Comparison of ENCODE assay signal across 29 cellular contexts in the genomic region with DNA sequence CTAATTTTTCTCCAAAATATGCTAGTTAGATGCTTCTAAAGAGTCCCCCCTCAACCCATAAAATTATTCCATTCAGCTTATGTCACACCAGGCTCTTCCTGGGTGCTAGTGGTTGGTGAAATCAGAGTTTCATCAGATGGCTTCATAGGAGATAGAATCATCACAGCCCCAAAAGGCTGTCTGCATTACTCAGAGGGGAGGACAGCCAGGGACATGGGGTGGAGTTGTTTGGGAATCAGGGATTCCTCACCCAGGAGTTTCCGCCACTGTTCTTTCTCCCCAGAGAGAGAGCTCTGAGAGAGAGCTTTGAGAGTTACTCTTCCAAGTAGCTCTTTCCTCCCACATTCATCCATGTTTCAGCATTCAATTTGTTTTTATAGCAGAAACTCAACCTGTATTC. TPM values are rescaled to one million over a fixed set of nuclear protein-coding genes. Genes with fewer than 3 reads are reported as not detected.
DNase-seq lines count a peak whose midpoint lies in the region; FAIRE-seq and TF ChIP-seq lines count a peak whose summit lies in the region.
"Had no signal": no experiment of that assay in that cellular context is flagged by ENCODE, and none has a peak within 500 bp of the region (broad histone marks: within the 10 kb centered on the region; RNA-seq: fewer than 3 reads in every experiment).

No MANE protein-coding gene starts in this region.

- H3K79me2 ChIP-seq in keratinocyte (ENCODE audit: control insufficient read depth, insufficient read depth, low read length) = no peaks in the 10 kb centered on the region

- dilution Hi-C loops in keratinocyte (cut with MboI; ENCODE audit: extremely low pct_ligation_motif_present, low sequenced_read_pairs) = no loop called here

- H3K27ac Mint-ChIP-seq in HFFc6 (peak overlapping the region; percentile 91), endodermal cell (no peak overlapping the region)
- H3K27ac Mint-ChIP-seq: activated B cell treated with CpG ODN at 0.5 μM for 24 hours; activated naive CD8-positive, alpha-beta T cell treated with anti-CD3 and anti-CD28 coated beads, Interleukin-2, amount 50 U/mL, for 24 hours; IgD-negative memory B cell; naive B cell; stimulated activated naive CD8-positive, alpha-beta T cell treated with anti-CD3 and anti-CD28 coated beads, Interleukin-15, amount 100 ng/mL, for 72 hours had no signal

- no peak for TF ChIP-seq CTCF in HFFc6 (IDR thresholded peaks at IDR 0.05)
- TF ChIP-seq CTCF in endodermal cell (conservative IDR thresholded peaks at IDR 0.05) = no peak
- TF ChIP-seq CTCF in keratinocyte (optimal IDR thresholded peaks at IDR 0.05 in 1 of 3, IDR thresholded peaks at IDR 0.05 in 1 of 3, conservative IDR thresholded peaks at IDR 0.05 in 1 of 3; ENCODE audit: extremely low read depth in 1 of 3, insufficient read depth in 2 of 3, low read length in 3 of 3) = no peak
- TF ChIP-seq CTCF in left ventricle myocardium inferior (IDR thresholded peaks at IDR 0.05; ENCODE audit: borderline replicate concordance) = no peak

- H3K9me1 ChIP-seq in keratinocyte (ENCODE audit: control insufficient read depth, extremely low read depth, insufficient read depth, low read length) = no peaks in the 10 kb centered on the region

- WGBS in endodermal cell (ENCODE audit: insufficient coverage in 1 of 2, insufficient read length in 1 of 2), 2 experiments = 93% methylated on average over 1 of the region's 1 CpG; no CpG with 5 or more reads in 1 of the 2 experiments

- no peaks in the 10 kb centered on the region for H4K20me1 ChIP-seq in keratinocyte (ENCODE audit: control insufficient read depth, extremely low read depth, insufficient read depth, low read length)

- H3K9ac ChIP-seq in endodermal cell (ENCODE audit: extremely low read depth, low read length, poor library complexity, severe bottlenecking) (no peak overlapping the region), keratinocyte (ENCODE audit: control insufficient read depth, extremely low read depth, insufficient read depth, low read length) (no peak overlapping the region)

- H3K27me3 Mint-ChIP-seq in HFFc6 (ENCODE audit: insufficient read depth) = no peaks in the 10 kb centered on the region
- H3K27me3 Mint-ChIP-seq in endodermal cell (ENCODE audit: insufficient read depth) = peaks cover 1% of the 10 kb centered on the region
- H3K27me3 Mint-ChIP-seq: activated naive CD8-positive, alpha-beta T cell treated with anti-CD3 and anti-CD28 coated beads, Interleukin-2, amount 50 U/mL, for 24 hours; stimulated activated naive CD8-positive, alpha-beta T cell treated with anti-CD3 and anti-CD28 coated beads, Interleukin-15, amount 100 ng/mL, for 72 hours had no signal

- H3K4me1 Mint-ChIP-seq in HFFc6 (ENCODE audit: low read depth) (peaks cover 65% of the 10 kb centered on the region), endodermal cell (no peaks in the 10 kb centered on the region)
- H3K4me1 Mint-ChIP-seq: activated B cell treated with CpG ODN at 0.5 μM for 24 hours, IgD-negative memory B cell, naive B cell had no signal

- H3K4me2 ChIP-seq in keratinocyte (ENCODE audit: control insufficient read depth, extremely low read depth, insufficient read depth, low read depth, low read length) = no peak overlapping the region

- intact Hi-C loops in left ventricle myocardium inferior (cut with micrococcal nuclease) = no loop called here

- H3K36me3 ChIP-seq in endodermal cell (ENCODE audit: control insufficient read depth, insufficient read depth, low read length) (no peaks in the 10 kb centered on the region), keratinocyte (ENCODE audit: control insufficient read depth in 2 of 2, extremely low read depth in 1 of 2, insufficient read depth in 2 of 2, low read length in 2 of 2) (no peaks in the 10 kb centered on the region), left ventricle myocardium inferior (no peaks in the 10 kb centered on the region)
- H3K36me3 ChIP-seq: gastroesophageal sphincter, HAP-1, right atrium auricular region, transverse colon had no signal

- H3K9me3 Mint-ChIP-seq in HFFc6 (peaks cover 9% of the 10 kb centered on the region), endodermal cell (peaks cover 7% of the 10 kb centered on the region)

- H3K4me3 ChIP-seq in endodermal cell (ENCODE audit: low read length) (no peak overlapping the region), keratinocyte (ENCODE audit: control insufficient read depth in 2 of 3, extremely low read depth in 1 of 3, insufficient read depth in 2 of 3, low read depth in 1 of 3, low read length in 3 of 3) (no peak overlapping the region), left ventricle myocardium inferior (no peak overlapping the region)
- H3K4me3 ChIP-seq: coronary artery, gastroesophageal sphincter, HAP-1, right atrium auricular region, transverse colon had no signal

- no peak overlapping the region for H2AFZ ChIP-seq in keratinocyte (ENCODE audit: control insufficient read depth, low read length)

- H3K27me3 ChIP-seq in endodermal cell (ENCODE audit: control insufficient read depth, insufficient read depth, low read length, poor library complexity, severe bottlenecking) = no peaks in the 10 kb centered on the region
- H3K27me3 ChIP-seq in keratinocyte (ENCODE audit: control insufficient read depth, extremely low read depth, insufficient read depth, low read length) = no peaks in the 10 kb centered on the region
- H3K27me3 ChIP-seq in left ventricle myocardium inferior (ENCODE audit: low read depth) = peaks cover 55% of the 10 kb centered on the region
- H3K27me3 ChIP-seq: right atrium auricular region had no signal

- no peak for FAIRE-seq in keratinocyte (lab: Jason Lieb, UNC)
- FAIRE-seq: endometrium had no signal

- peak; percentile 52 for DNase-seq in AG08396 (ENCODE audit: low spot score)
- DNase-seq in HFFc6 = peak; percentile 80
- peak; percentile 25 for DNase-seq in endodermal cell
- DNase-seq in keratinocyte (ENCODE audit: low read depth, low spot score) = no peak
- DNase-seq in NCI-H128 (lab: John Stamatoyannopoulos, UW; ENCODE audit: unreplicated experiment) = no peak
- no peak for DNase-seq in activated effector memory CD4-positive, alpha-beta T cell treated with anti-CD3 and anti-CD28 coated beads, Interleukin-2, amount 50 U/mL, for 16 hours
- no peak for DNase-seq in NCI-H510A treated with DMSO at 0.1 percent for 48 hours (lab: John Stamatoyannopoulos, UW)
- no peak for DNase-seq in left ventricle myocardium inferior
- DNase-seq: ACHN; activated B cell treated with CpG ODN at 0.5 μM for 24 hours; activated CD4-positive, alpha-beta T cell treated with anti-CD3 and anti-CD28 coated beads, Interleukin-2, amount 50 U/mL, for 4 hours; activated gamma-delta T cell; activated naive CD8-positive, alpha-beta T cell treated with anti-CD3 and anti-CD28 coated beads, Interleukin-2, amount 50 U/mL, for 24 hours; mesendoderm; MM.1S; naive B cell; NCI-H146; NCI-H524 treated with DMSO at 0.1 percent for 48 hours; stimulated activated naive CD8-positive, alpha-beta T cell treated with anti-CD3 and anti-CD28 coated beads, Interleukin-15, amount 100 ng/mL, for 72 hours; T1000; transverse colon had no signal

- H3K27ac ChIP-seq in endodermal cell (ENCODE audit: low read depth, low read length) = no peak overlapping the region
- H3K27ac ChIP-seq in keratinocyte (ENCODE audit: control insufficient read depth, insufficient read depth, low read length) = peak overlapping the region; percentile 6
- H3K27ac ChIP-seq in left ventricle myocardium inferior (replicated peaks) = no peak overlapping the region
- H3K27ac ChIP-seq: coronary artery, gastroesophageal sphincter, right atrium auricular region, transverse colon had no signal

- H3K4me3 Mint-ChIP-seq in HFFc6 = peak overlapping the region; percentile 30; the same call in 1 of the 2 replicates
- no peak overlapping the region for H3K4me3 Mint-ChIP-seq in endodermal cell
- H3K4me3 Mint-ChIP-seq: activated B cell treated with CpG ODN at 0.5 μM for 24 hours; activated naive CD8-positive, alpha-beta T cell treated with anti-CD3 and anti-CD28 coated beads, Interleukin-2, amount 50 U/mL, for 24 hours; IgD-negative memory B cell; naive B cell; stimulated activated naive CD8-positive, alpha-beta T cell treated with anti-CD3 and anti-CD28 coated beads, Interleukin-15, amount 100 ng/mL, for 72 hours had no signal

- no peaks in the 10 kb centered on the region for H3K4me1 ChIP-seq in endodermal cell (ENCODE audit: control insufficient read depth, insufficient read depth, low read length)
- H3K4me1 ChIP-seq in keratinocyte (ENCODE audit: control insufficient read depth, extremely low read depth, insufficient read depth, low read length) = peaks cover 25% of the 10 kb centered on the region
- H3K4me1 ChIP-seq in left ventricle myocardium inferior = no peaks in the 10 kb centered on the region
- H3K4me1 ChIP-seq: gastroesophageal sphincter, HAP-1, right atrium auricular region, transverse colon had no signal

- peaks cover 28% of the 10 kb centered on the region for H3K36me3 Mint-ChIP-seq in HFFc6 (ENCODE audit: low read depth)
- no peaks in the 10 kb centered on the region for H3K36me3 Mint-ChIP-seq in endodermal cell (ENCODE audit: low read depth)

- H3K9me3 ChIP-seq in endodermal cell (ENCODE audit: control insufficient read depth, low read length) (no peaks in the 10 kb centered on the region), keratinocyte (ENCODE audit: control insufficient read depth, low read depth, low read length) (no peaks in the 10 kb centered on the region), left ventricle myocardium inferior (replicated peaks) (peaks cover 22% of the 10 kb centered on the region)
- H3K9me3 ChIP-seq: HAP-1 had no signal

RNA-seq across cellular contexts. Expression of a gene that starts 0.3 kb away (rescaled TPM):
- 100 to 1,000 TPM in 2 of 6 experiments, 10 to 100 TPM in 4; 58.8 to 247 (median 71.3) TPM for total RNA-seq in HFFc6 (2021; fragmentation: NEBNext Ultra II Directional; extraction: Animal tissue kit (Norgen Biotek cat#: 25700))
- total RNA-seq in endodermal cell = not detected
- polyA plus RNA-seq in endodermal cell (2013, experiment 1 of 2) = not detected
- polyA plus RNA-seq in endodermal cell (2013, experiment 2 of 2) = not detected
- 4.4 to 4.8 TPM (median 4.6 TPM) in 3 replicates for polyA plus RNA-seq in keratinocyte
- 68.2 TPM for polyA plus RNA-seq in keratinocyte (2011; ENCODE audit: low read depth)
- polyA plus RNA-seq in keratinocyte (2011; cell fraction: cytosol; rRNA removed) = 5.4 and 6.3 TPM in 2 replicates
- 8.0 and 8.4 TPM in 2 replicates for polyA plus RNA-seq in keratinocyte (2011; cell fraction: nucleus; rRNA removed)
- 3.9 and 45.5 TPM in 2 replicates for polyA plus RNA-seq in keratinocyte (2012; ENCODE audit: low replicate concordance)
- 2.2 to 4.2 TPM (median 3.2 TPM) in 3 replicates for polyA minus RNA-seq in keratinocyte
- 3.3 TPM for polyA minus RNA-seq in keratinocyte (2011; cell fraction: cytosol; rRNA and poly(A)+ RNA removed)
- polyA minus RNA-seq in keratinocyte (2011; cell fraction: nucleus; rRNA and poly(A)+ RNA removed) = 2.9 and 3.3 TPM in 2 replicates
- total RNA-seq in left ventricle myocardium inferior = not detected
- total RNA-seq: activated B cell treated with CpG ODN at 0.5 μM for 24 hours, G401, osteocyte, right atrium auricular region, transverse colon had no signal
- polyA plus RNA-seq: IgD-negative memory B cell had no signal

RNA-seq across cellular contexts. Expression of a gene that starts 12.8 kb away (rescaled TPM):
- 1 to 10 TPM in 2 of 6 experiments, under 1 TPM in 4; 0.75 to 2.5 (median 0.96) TPM for total RNA-seq in HFFc6 (2021; fragmentation: NEBNext Ultra II Directional; extraction: Animal tissue kit (Norgen Biotek cat#: 25700))
- total RNA-seq in endodermal cell (not detected), left ventricle myocardium inferior (not detected)
- not detected for polyA plus RNA-seq in endodermal cell (2013, experiment 1 of 2)
- polyA plus RNA-seq in endodermal cell (2013, experiment 2 of 2) = not detected
- polyA plus RNA-seq in keratinocyte = 0.18 to 0.33 TPM (median 0.21 TPM) in 3 replicates
- 0.32 TPM for polyA plus RNA-seq in keratinocyte (2011; ENCODE audit: low read depth)
- polyA plus RNA-seq in keratinocyte (2011; cell fraction: cytosol; rRNA removed) = 0.11 and 0.34 TPM in 2 replicates
- polyA plus RNA-seq in keratinocyte (2011; cell fraction: nucleus; rRNA removed) = 0.11 and 0.13 TPM in 2 replicates
- 0.26 and 0.80 TPM in 2 replicates for polyA plus RNA-seq in keratinocyte (2012; ENCODE audit: low replicate concordance)
- polyA minus RNA-seq in keratinocyte = 0.33 to 0.35 TPM in 2 of 3 replicates, not detected in the other
- polyA minus RNA-seq in keratinocyte (2011; cell fraction: cytosol; rRNA and poly(A)+ RNA removed) = not detected
- polyA minus RNA-seq in keratinocyte (2011; cell fraction: nucleus; rRNA and poly(A)+ RNA removed) = 0.32 TPM in 1 of 2 replicates, not detected in the other
- total RNA-seq: activated B cell treated with CpG ODN at 0.5 μM for 24 hours, G401, gastroesophageal sphincter, osteocyte, right atrium auricular region, transverse colon had no signal
- polyA plus RNA-seq: IgD-negative memory B cell had no signal

RNA-seq across cellular contexts. Expression of a gene that starts 15.0 kb away (rescaled TPM):
- under 1 TPM in 2 of 6 experiments, not detected in 4; 0.09 to 0.14 TPM for total RNA-seq in HFFc6 (2021; fragmentation: NEBNext Ultra II Directional; extraction: Animal tissue kit (Norgen Biotek cat#: 25700))
- total RNA-seq in endodermal cell (not detected), left ventricle myocardium inferior (not detected)
- not detected for polyA plus RNA-seq in endodermal cell (2013, experiment 1 of 2)
- polyA plus RNA-seq in endodermal cell (2013, experiment 2 of 2) = not detected
- polyA plus RNA-seq in keratinocyte = 20.5 to 45.2 TPM (median 24.9 TPM) in 3 replicates
- polyA plus RNA-seq in keratinocyte (2011; ENCODE audit: low read depth) = 36.3 TPM
- polyA plus RNA-seq in keratinocyte (2011; cell fraction: cytosol; rRNA removed) = 18.3 and 32.3 TPM in 2 replicates
- polyA plus RNA-seq in keratinocyte (2011; cell fraction: nucleus; rRNA removed) = 21.8 and 23.4 TPM in 2 replicates
- polyA plus RNA-seq in keratinocyte (2012; ENCODE audit: low replicate concordance) = 59.4 and 64.5 TPM in 2 replicates
- polyA minus RNA-seq in keratinocyte = 40.6 to 89.9 TPM (median 51.7 TPM) in 3 replicates
- polyA minus RNA-seq in keratinocyte (2011; cell fraction: cytosol; rRNA and poly(A)+ RNA removed) = 48.3 TPM
- polyA minus RNA-seq in keratinocyte (2011; cell fraction: nucleus; rRNA and poly(A)+ RNA removed) = 12.6 and 18.7 TPM in 2 replicates
- total RNA-seq: activated B cell treated with CpG ODN at 0.5 μM for 24 hours, G401, gastroesophageal sphincter, osteocyte, right atrium auricular region, transverse colon had no signal
- polyA plus RNA-seq: IgD-negative memory B cell had no signal

RNA-seq across cellular contexts. Expression of a gene that starts 31.8 kb away (rescaled TPM):
- not detected for total RNA-seq in HFFc6 (2021; fragmentation: NEBNext Ultra II Directional; extraction: Animal tissue kit (Norgen Biotek cat#: 25700))
- total RNA-seq in endodermal cell = not detected
- not detected for polyA plus RNA-seq in endodermal cell (2013, experiment 1 of 2)
- not detected for polyA plus RNA-seq in endodermal cell (2013, experiment 2 of 2)
- 0.14 TPM in 1 of 3 replicates, not detected in the others for polyA plus RNA-seq in keratinocyte
- polyA plus RNA-seq in keratinocyte (2011; ENCODE audit: low read depth) = not detected
- polyA plus RNA-seq in keratinocyte (2011; cell fraction: cytosol; rRNA removed) = 0.10 and 0.15 TPM in 2 replicates
- polyA plus RNA-seq in keratinocyte (2011; cell fraction: nucleus; rRNA removed) = 0.09 TPM in 1 of 2 replicates, not detected in the other
- polyA plus RNA-seq in keratinocyte (2012; ENCODE audit: low replicate concordance) = not detected in 2 replicates
- not detected in 3 replicates for polyA minus RNA-seq in keratinocyte
- polyA minus RNA-seq in keratinocyte (2011; cell fraction: cytosol; rRNA and poly(A)+ RNA removed) = not detected
- polyA minus RNA-seq in keratinocyte (2011; cell fraction: nucleus; rRNA and poly(A)+ RNA removed) = not detected in 2 replicates
- not detected for total RNA-seq in left ventricle myocardium inferior
- total RNA-seq: activated B cell treated with CpG ODN at 0.5 μM for 24 hours, G401, gastroesophageal sphincter, osteocyte, right atrium auricular region, transverse colon had no signal
- polyA plus RNA-seq: IgD-negative memory B cell had no signal

RNA-seq across cellular contexts. Expression of a gene that starts 42.0 kb away (rescaled TPM):
- total RNA-seq in HFFc6 (2021; fragmentation: NEBNext Ultra II Directional; extraction: Animal tissue kit (Norgen Biotek cat#: 25700)) = not detected
- not detected for total RNA-seq in endodermal cell
- polyA plus RNA-seq in endodermal cell (2013, experiment 1 of 2) = not detected
- not detected for polyA plus RNA-seq in endodermal cell (2013, experiment 2 of 2)
- polyA plus RNA-seq in keratinocyte = 0.03 to 0.08 TPM (median 0.04 TPM) in 3 replicates
- 0.54 TPM for polyA plus RNA-seq in keratinocyte (2011; ENCODE audit: low read depth)
- 0.06 and 0.08 TPM in 2 replicates for polyA plus RNA-seq in keratinocyte (2011; cell fraction: cytosol; rRNA removed)
- not detected in 2 replicates for polyA plus RNA-seq in keratinocyte (2011; cell fraction: nucleus; rRNA removed)
- polyA plus RNA-seq in keratinocyte (2012; ENCODE audit: low replicate concordance) = 0.13 and 1.1 TPM in 2 replicates
- 1.0 TPM in 1 of 3 replicates, not detected in the others for polyA minus RNA-seq in keratinocyte
- polyA minus RNA-seq in keratinocyte (2011; cell fraction: cytosol; rRNA and poly(A)+ RNA removed) = not detected
- not detected in 2 replicates for polyA minus RNA-seq in keratinocyte (2011; cell fraction: nucleus; rRNA and poly(A)+ RNA removed)
- not detected for total RNA-seq in left ventricle myocardium inferior
- total RNA-seq: activated B cell treated with CpG ODN at 0.5 μM for 24 hours, G401, gastroesophageal sphincter, osteocyte, right atrium auricular region, transverse colon had no signal
- polyA plus RNA-seq: IgD-negative memory B cell had no signal

Comparison
In these comparisons a context has a peak if more than half of its experiments do, and no peak if none do; other contexts are left out.
1. DNase-seq: peak in AG08396 (single experiment), HFFc6 (single experiment) and endodermal cell (single experiment); none in keratinocyte (single experiment), NCI-H128 (single experiment), activated effector memory CD4-positive, alpha-beta T cell treated with anti-CD3 and anti-CD28 coated beads, Interleukin-2, amount 50 U/mL, for 16 hours (single experiment), NCI-H510A treated with DMSO at 0.1 percent for 48 hours (single experiment) and left ventricle myocardium inferior (single experiment).
2. RNA of a gene that starts 0.3 kb away (total RNA-seq): 58.8 to 247 TPM in HFFc6; not detected in endodermal cell and not detected in left ventricle myocardium inferior (single experiment); every median in the first group is over 10 times any median in the second.